23 cellular contexts compared by ENCODE assay signal in genomic region chr16:85656351-85657266, GRCh38. TPM values are rescaled to one million over a fixed set of nuclear protein-coding genes. Genes with fewer than 3 reads are reported as not detected.
DNase-seq lines count a peak whose midpoint lies in the region; ATAC-seq, FAIRE-seq and TF ChIP-seq lines count a peak whose summit lies in the region.
"Had no signal": no experiment of that assay in that cellular context is flagged by ENCODE, and none has a peak within 500 bp of the region (broad histone marks: within the 10 kb centered on the region; RNA-seq: fewer than 3 reads in every experiment).

No MANE protein-coding gene starts in this region.

- H3K9me3 ChIP-seq in left ventricle myocardium inferior (replicated peaks), result no peaks in the 10 kb centered on the region
- H3K9me3 ChIP-seq in K562 (replicated peaks; ENCODE audit: control insufficient read depth, insufficient read depth, low read depth, low read length), result no peaks in the 10 kb centered on the region
- no peaks in the 10 kb centered on the region for H3K9me3 ChIP-seq in kidney (ENCODE audit: control insufficient read depth in 1 of 2, low read length in 2 of 2)
- H3K9me3 ChIP-seq: A549, esophagus squamous epithelium, neutrophil had no signal

- no peak for TF ChIP-seq CTCF in left ventricle myocardium inferior (IDR thresholded peaks at IDR 0.05; ENCODE audit: borderline replicate concordance)
- no peak for TF ChIP-seq CTCF in K562 (IDR thresholded peaks at IDR 0.05 in 2 of 3, conservative IDR thresholded peaks at IDR 0.05 in 1 of 3; ENCODE audit: insufficient read depth in 2 of 3, low read depth in 1 of 3, low read length in 3 of 3)
- TF ChIP-seq CTCF in kidney (IDR thresholded peaks at IDR 0.05; ENCODE audit: borderline replicate concordance, extremely low read depth, insufficient read depth), result no peak

- ATAC-seq in Right ventricle myocardium inferior (no peak), K562 (no peak), HG02588 (IDR thresholded peaks at IDR 0.05; ENCODE audit: unreplicated experiment) (no peak)
- ATAC-seq in stimulated activated effector memory CD8-positive, alpha-beta T cell treated with anti-CD3 and anti-CD28 coated beads, Interleukin-12 subunit alpha, Interleukin-12 subunit beta, amount 100 ng/mL, for 72 hours, result no peak
- ATAC-seq: A549, HCT116 had no signal

- no peak overlapping the region for H3K4me3 Mint-ChIP-seq in stimulated activated effector memory CD8-positive, alpha-beta T cell treated with anti-CD3 and anti-CD28 coated beads, Interleukin-12 subunit alpha, Interleukin-12 subunit beta, amount 100 ng/mL, for 72 hours
- no peak overlapping the region for H3K4me3 Mint-ChIP-seq in activated naive CD4-positive, alpha-beta T cell treated with anti-CD3 and anti-CD28 coated beads for 36 hours
- H3K4me3 Mint-ChIP-seq: activated CD4-positive, alpha-beta T cell treated with anti-CD3 and anti-CD28 coated beads, Interleukin-2, amount 10 ng/mL, durations not matched to agents 24 days and 14 days; activated naive CD4-positive, alpha-beta T cell treated with anti-CD3 and anti-CD28 coated beads, Interleukin-2, amount 10 ng/mL, durations not matched to agents 7 days and 5 days had no signal

- peak overlapping the region; percentile 43 for H3K27ac Mint-ChIP-seq in stimulated activated effector memory CD8-positive, alpha-beta T cell treated with anti-CD3 and anti-CD28 coated beads, Interleukin-12 subunit alpha, Interleukin-12 subunit beta, amount 100 ng/mL, for 72 hours
- H3K27ac Mint-ChIP-seq in activated naive CD4-positive, alpha-beta T cell treated with anti-CD3 and anti-CD28 coated beads for 36 hours, result no peak overlapping the region
- H3K27ac Mint-ChIP-seq: activated CD4-positive, alpha-beta T cell treated with anti-CD3 and anti-CD28 coated beads, Interleukin-2, amount 10 ng/mL, durations not matched to agents 24 days and 14 days; activated naive CD4-positive, alpha-beta T cell treated with anti-CD3 and anti-CD28 coated beads, Interleukin-2, amount 10 ng/mL, durations not matched to agents 7 days and 5 days had no signal

- peaks cover 11% of the 10 kb centered on the region for H3K4me1 Mint-ChIP-seq in stimulated activated effector memory CD8-positive, alpha-beta T cell treated with anti-CD3 and anti-CD28 coated beads, Interleukin-12 subunit alpha, Interleukin-12 subunit beta, amount 100 ng/mL, for 72 hours
- no peaks in the 10 kb centered on the region for H3K4me1 Mint-ChIP-seq in activated naive CD4-positive, alpha-beta T cell treated with anti-CD3 and anti-CD28 coated beads for 36 hours (ENCODE audit: low read depth)
- H3K4me1 Mint-ChIP-seq: activated naive CD4-positive, alpha-beta T cell treated with anti-CD3 and anti-CD28 coated beads, Interleukin-2, amount 10 ng/mL, durations not matched to agents 7 days and 5 days had no signal

- in situ Hi-C loops in K562 (cut with MboI), result no loop called here

- H3K36me3 Mint-ChIP-seq in stimulated activated effector memory CD8-positive, alpha-beta T cell treated with anti-CD3 and anti-CD28 coated beads, Interleukin-12 subunit alpha, Interleukin-12 subunit beta, amount 100 ng/mL, for 72 hours, result peaks cover 59% of the 10 kb centered on the region
- peaks cover 6% of the 10 kb centered on the region for H3K36me3 Mint-ChIP-seq in activated naive CD4-positive, alpha-beta T cell treated with anti-CD3 and anti-CD28 coated beads for 36 hours (ENCODE audit: low read depth)

- no peak overlapping the region for H2AFZ ChIP-seq in K562 (ENCODE audit: low read depth, low read length)

- TSS peak; percentile 27 for BruUV-seq in K562 (replicated peaks; lab: Mats Ljungman, UMichigan)

- WGBS in K562 (ENCODE audit: insufficient coverage, low coverage, missing lambda C conversion rate), result 93% methylated on average over 31 of the region's 59 CpGs

- no peaks in the 10 kb centered on the region for H3K27me3 Mint-ChIP-seq in activated naive CD4-positive, alpha-beta T cell treated with anti-CD3 and anti-CD28 coated beads for 36 hours (ENCODE audit: low read depth)
- H3K27me3 Mint-ChIP-seq: activated CD4-positive, alpha-beta T cell treated with anti-CD3 and anti-CD28 coated beads, Interleukin-2, amount 10 ng/mL, durations not matched to agents 24 days and 14 days; activated naive CD4-positive, alpha-beta T cell treated with anti-CD3 and anti-CD28 coated beads, Interleukin-2, amount 10 ng/mL, durations not matched to agents 7 days and 5 days had no signal

- H3K9ac ChIP-seq in K562 (ENCODE audit: insufficient read depth in 1 of 2, low read depth in 2 of 2, low read length in 2 of 2) (no peak overlapping the region), kidney (ENCODE audit: low read length in 2 of 2) (no peak overlapping the region)

- DNase-seq in Right ventricle myocardium inferior (ENCODE audit: missing footprints), result peak; percentile 46
- no peak for DNase-seq in left ventricle myocardium inferior
- DNase-seq in K562 (ENCODE audit: extremely low read depth in 1 of 4, low spot score in 3 of 4), result no peak
- DNase-seq in kidney, result peak; percentile 65
- no peak for DNase-seq in stimulated activated effector memory CD8-positive, alpha-beta T cell treated with anti-CD3 and anti-CD28 coated beads, Interleukin-12 subunit alpha, Interleukin-12 subunit beta, amount 100 ng/mL, for 72 hours (ENCODE audit: low spot score in 2 of 2)
- no peak for DNase-seq in activated naive CD4-positive, alpha-beta T cell treated with anti-CD3 and anti-CD28 coated beads for 36 hours
- DNase-seq in NCI-H510A (lab: John Stamatoyannopoulos, UW), result no peak
- DNase-seq: activated CD4-positive, alpha-beta T cell treated with anti-CD3 and anti-CD28 coated beads, Interleukin-2, amount 10 ng/mL, durations not matched to agents 24 days and 14 days; activated naive CD4-positive, alpha-beta T cell treated with anti-CD3 and anti-CD28 coated beads, Interleukin-2, amount 10 ng/mL, durations not matched to agents 7 days and 5 days; amniotic stem cell; cortex of kidney; DMS79 treated with DMSO at 0.1 percent for 48 hours; esophagus squamous epithelium; islet precursor cell; KG1; NCI-H82 had no signal

- H3K4me1 ChIP-seq in left ventricle myocardium inferior, result peaks cover 43% of the 10 kb centered on the region
- H3K4me1 ChIP-seq in K562 (replicated peaks in 1 of 2; ENCODE audit: control insufficient read depth in 2 of 2, insufficient read depth in 2 of 2, low read length in 2 of 2), result peaks cover 9 to 59% of the 10 kb centered on the region in 2 experiments; a peak in 4 of 5 replicates
- peaks cover 2 to 23% of the 10 kb centered on the region in 2 donors for H3K4me1 ChIP-seq in kidney (ENCODE audit: control insufficient read depth in 1 of 2, insufficient read depth in 1 of 2, low read depth in 1 of 2, low read length in 2 of 2)

- TF ChIP-seq POLR2A in K562 (conservative IDR thresholded peaks at IDR 0.05), result no peak

- TF ChIP-seq EP300 in K562 (IDR thresholded peaks at IDR 0.05; ENCODE audit: low read length), result no peak

- intact Hi-C loops in Right ventricle myocardium inferior (cut with DNase I), result no loop called here
- intact Hi-C loops in left ventricle myocardium inferior (cut with micrococcal nuclease), result no loop called here
- intact Hi-C loops in K562 (cut with micrococcal nuclease), result no loop called here
- intact Hi-C loops in kidney (cut with DNase I), result no loop called here
- intact Hi-C loops in activated naive CD4-positive, alpha-beta T cell treated with anti-CD3 and anti-CD28 coated beads for 36 hours (cut with micrococcal nuclease), result no loop called here

- POLR2A ChIA-PET in K562 (lab: Yijun Ruan, JAX), result no interaction called here

- H3K27me3 ChIP-seq in left ventricle myocardium inferior (ENCODE audit: low read depth), result no peaks in the 10 kb centered on the region
- H3K27me3 ChIP-seq in K562 (ENCODE audit: control insufficient read depth in 2 of 2, insufficient read depth in 2 of 2, low read length in 2 of 2), result no peaks in the 10 kb centered on the region
- H3K27me3 ChIP-seq: esophagus squamous epithelium, neutrophil had no signal

- FAIRE-seq in K562 (lab: Jason Lieb, UNC) (no peak), kidney (lab: Jason Lieb, UNC) (no peak)
- FAIRE-seq: A549, bronchial epithelial cell had no signal

- CTCF ChIA-PET in K562 (lab: Yijun Ruan, JAX; ENCODE audit: low intra/inter-chr PET ratio), result no interaction called here
- CTCF ChIA-PET in activated naive CD4-positive, alpha-beta T cell treated with anti-CD3 and anti-CD28 coated beads for 36 hours (lab: Charles Lee), result interaction anchor here (1.4 to 3.2 kb wide), 2 partner anchors 17 to 60 kb away, joined by 3 to 34 read pairs; no protein-coding TSS in a partner anchor

- no peak overlapping the region for H3K4me2 ChIP-seq in K562 (ENCODE audit: insufficient read depth, low read length)
- H3K4me2 ChIP-seq: A549 had no signal

- H3K9me1 ChIP-seq in K562 (ENCODE audit: control insufficient read depth, insufficient read depth, low read length), result peaks cover 8% of the 10 kb centered on the region

- no peak for TF ChIP-seq RAD21 in K562 (CRISPR knock-in tag; conservative IDR thresholded peaks at IDR 0.05 in 1 of 2, IDR thresholded peaks at IDR 0.05 in 1 of 2)

- H4K20me1 ChIP-seq in K562 (replicated peaks; ENCODE audit: control insufficient read depth, insufficient read depth, low read length), result peaks cover 56% of the 10 kb centered on the region

- H3K36me3 ChIP-seq in left ventricle myocardium inferior (peaks cover 54% of the 10 kb centered on the region), K562 (ENCODE audit: control insufficient read depth, insufficient read depth, low read length) (peaks cover 96% of the 10 kb centered on the region), kidney (ENCODE audit: control insufficient read depth in 1 of 2, insufficient read depth in 2 of 2, low read length in 2 of 2) (peaks cover 24 to 44% of the 10 kb centered on the region in 2 donors)

- H3K79me2 ChIP-seq in K562 (ENCODE audit: control insufficient read depth, insufficient read depth, low read length), result peaks cover 55% of the 10 kb centered on the region

- no peak overlapping the region for H3K4me3 ChIP-seq in left ventricle myocardium inferior
- H3K4me3 ChIP-seq in K562, result no peak overlapping the region
- H3K4me3 ChIP-seq in kidney (ENCODE audit: low read length in 2 of 2), result no peak overlapping the region
- H3K4me3 ChIP-seq: A549, esophagus squamous epithelium, lung, skin epidermis had no signal

- H3K27ac ChIP-seq in left ventricle myocardium inferior (replicated peaks) (no peak overlapping the region), K562 (ENCODE audit: extremely low read depth, low read depth, low read length) (no peak overlapping the region), kidney (ENCODE audit: low read depth in 2 of 2, low read length in 2 of 2) (no peak overlapping the region)
- H3K27ac ChIP-seq: A549, esophagus squamous epithelium, neutrophil, skin epidermis had no signal

- H3K9me3 Mint-ChIP-seq in stimulated activated effector memory CD8-positive, alpha-beta T cell treated with anti-CD3 and anti-CD28 coated beads, Interleukin-12 subunit alpha, Interleukin-12 subunit beta, amount 100 ng/mL, for 72 hours, result no peaks in the 10 kb centered on the region
- no peaks in the 10 kb centered on the region for H3K9me3 Mint-ChIP-seq in activated naive CD4-positive, alpha-beta T cell treated with anti-CD3 and anti-CD28 coated beads for 36 hours
- H3K9me3 Mint-ChIP-seq: activated CD4-positive, alpha-beta T cell treated with anti-CD3 and anti-CD28 coated beads, Interleukin-2, amount 10 ng/mL, durations not matched to agents 24 days and 14 days; activated naive CD4-positive, alpha-beta T cell treated with anti-CD3 and anti-CD28 coated beads, Interleukin-2, amount 10 ng/mL, durations not matched to agents 7 days and 5 days had no signal

RNA-seq across cellular contexts. Expression of gene GINS2, which starts 32.1 kb away (rescaled TPM):
- total RNA-seq in Right ventricle myocardium inferior (1.4 TPM), left ventricle myocardium inferior (0.44 TPM), K562 (2014; rRNA removed) (42.0 and 44.2 TPM in 2 replicates), K562 (2014; rRNA removed; fragmentation: Illumina TruSeq; extraction: Trizol) (43.8 and 47.3 TPM in 2 replicates), K562 (2015; rRNA removed; fragmentation: Illumina TruSeq; extraction: Trizol) (39.4 and 40.4 TPM in 2 replicates), K562 (2021) (57.5 and 61.6 TPM in 2 replicates), kidney (0.88 TPM)
- 24.8 and 32.7 TPM in 2 replicates for total RNA-seq in K562 (2011; cell fraction: chromatin; rRNA removed; ENCODE audit: low replicate concordance)
- total RNA-seq in K562 (2011; cell fraction: nucleolus; rRNA removed), result 24.2 and 24.5 TPM in 2 replicates
- total RNA-seq in K562 (2011; cell fraction: nucleoplasm; rRNA removed), result 23.2 and 33.3 TPM in 2 replicates
- polyA plus RNA-seq in K562 (2011; rRNA removed) (38.4 and 44.6 TPM in 2 replicates), K562 (2014; fragmentation: Illumina TruSeq; extraction: Trizol) (41.4 and 49.8 TPM in 2 replicates), K562 (2014; fragmentation: Nextera tagmentation; extraction: Ambion mirVana) (10 to 100 TPM; 61.3 to 76.2 TPM), K562 (2014; rRNA removed) (42.3 and 42.9 TPM in 2 replicates), kidney (ENCODE audit: insufficient read depth, low read depth, low replicate concordance) (0.97 TPM)
- polyA plus RNA-seq in K562 (2011; cell fraction: cytosol; rRNA removed), result 27.8 and 34.2 TPM in 2 replicates
- polyA plus RNA-seq in K562 (2011; cell fraction: nucleus; rRNA removed), result 15.7 and 20.5 TPM in 2 replicates
- 26.1 and 33.8 TPM in 2 replicates for polyA plus RNA-seq in K562 (2012)
- 25.6 and 28.3 TPM in 2 replicates for polyA minus RNA-seq in K562 (2011; rRNA and poly(A)+ RNA removed)
- 13.6 and 17.8 TPM in 2 replicates for polyA minus RNA-seq in K562 (2011; cell fraction: cytosol; rRNA and poly(A)+ RNA removed)
- polyA minus RNA-seq in K562 (2011; cell fraction: nucleus; rRNA and poly(A)+ RNA removed), result 10.2 and 13.2 TPM in 2 replicates
- 10 to 100 TPM; 60.7 to 66.6 TPM for total RNA-seq in activated naive CD4-positive, alpha-beta T cell treated with anti-CD3 and anti-CD28 coated beads for 36 hours

RNA-seq across cellular contexts. Expression of gene GSE1, which starts 43.5 kb away (rescaled TPM):
- total RNA-seq in Right ventricle myocardium inferior, result 28.9 TPM
- total RNA-seq in left ventricle myocardium inferior, result 34.2 TPM
- total RNA-seq in K562 (2011; cell fraction: chromatin; rRNA removed; ENCODE audit: low replicate concordance), result 692 and 1,066 TPM in 2 replicates
- 409 and 435 TPM in 2 replicates for total RNA-seq in K562 (2011; cell fraction: nucleolus; rRNA removed)
- total RNA-seq in K562 (2011; cell fraction: nucleoplasm; rRNA removed), result 438 and 467 TPM in 2 replicates
- 89.1 and 104 TPM in 2 replicates for total RNA-seq in K562 (2014; rRNA removed)
- total RNA-seq in K562 (2014; rRNA removed; fragmentation: Illumina TruSeq; extraction: Trizol), result 40.9 and 41.8 TPM in 2 replicates
- 57.9 and 60.6 TPM in 2 replicates for total RNA-seq in K562 (2015; rRNA removed; fragmentation: Illumina TruSeq; extraction: Trizol)
- total RNA-seq in K562 (2021), result 208 and 244 TPM in 2 replicates
- 54.2 and 64.0 TPM in 2 replicates for polyA plus RNA-seq in K562 (2011; rRNA removed)
- polyA plus RNA-seq in K562 (2011; cell fraction: cytosol; rRNA removed), result 54.1 and 55.3 TPM in 2 replicates
- 210 and 277 TPM in 2 replicates for polyA plus RNA-seq in K562 (2011; cell fraction: nucleus; rRNA removed)
- 113 and 125 TPM in 2 replicates for polyA plus RNA-seq in K562 (2012)
- polyA plus RNA-seq in K562 (2014; fragmentation: Illumina TruSeq; extraction: Trizol), result 116 and 138 TPM in 2 replicates
- 10 to 100 TPM; 12.2 to 15.8 TPM for polyA plus RNA-seq in K562 (2014; fragmentation: Nextera tagmentation; extraction: Ambion mirVana)
- polyA plus RNA-seq in K562 (2014; rRNA removed), result 101 and 116 TPM in 2 replicates
- 61.1 and 68.8 TPM in 2 replicates for polyA minus RNA-seq in K562 (2011; rRNA and poly(A)+ RNA removed)
- polyA minus RNA-seq in K562 (2011; cell fraction: cytosol; rRNA and poly(A)+ RNA removed), result 106 and 121 TPM in 2 replicates
- 117 and 133 TPM in 2 replicates for polyA minus RNA-seq in K562 (2011; cell fraction: nucleus; rRNA and poly(A)+ RNA removed)
- total RNA-seq in kidney, result 92.8 TPM
- polyA plus RNA-seq in kidney (ENCODE audit: insufficient read depth, low read depth, low replicate concordance), result 9.5 TPM
- 10 to 100 TPM in 1 of 2 experiments, 1 to 10 TPM in 1; 8.6 to 10.1 TPM for total RNA-seq in activated naive CD4-positive, alpha-beta T cell treated with anti-CD3 and anti-CD28 coated beads for 36 hours

Comparison
In these comparisons a context has a peak if more than half of its experiments do, and no peak if none do; other contexts are left out.
1. DNase-seq: peak in Right ventricle myocardium inferior (single experiment) and kidney (single experiment); none in left ventricle myocardium inferior (single experiment), K562 (0 of 4), stimulated activated effector memory CD8-positive, alpha-beta T cell treated with anti-CD3 and anti-CD28 coated beads, Interleukin-12 subunit alpha, Interleukin-12 subunit beta, amount 100 ng/mL, for 72 hours (0 of 2), activated naive CD4-positive, alpha-beta T cell treated with anti-CD3 and anti-CD28 coated beads for 36 hours (single experiment) and NCI-H510A (single experiment).
2. RNA of gene GINS2, which starts 32.1 kb away (total RNA-seq): 60.7 to 66.6 TPM in activated naive CD4-positive, alpha-beta T cell treated with anti-CD3 and anti-CD28 coated beads for 36 hours and 23.2 to 61.6 TPM in K562; 1.4 TPM in Right ventricle myocardium inferior (single experiment), 0.88 TPM in kidney (single experiment) and 0.44 TPM in left ventricle myocardium inferior (single experiment); every median in the first group is over 10 times any median in the second.